In the genomic region with DNA sequence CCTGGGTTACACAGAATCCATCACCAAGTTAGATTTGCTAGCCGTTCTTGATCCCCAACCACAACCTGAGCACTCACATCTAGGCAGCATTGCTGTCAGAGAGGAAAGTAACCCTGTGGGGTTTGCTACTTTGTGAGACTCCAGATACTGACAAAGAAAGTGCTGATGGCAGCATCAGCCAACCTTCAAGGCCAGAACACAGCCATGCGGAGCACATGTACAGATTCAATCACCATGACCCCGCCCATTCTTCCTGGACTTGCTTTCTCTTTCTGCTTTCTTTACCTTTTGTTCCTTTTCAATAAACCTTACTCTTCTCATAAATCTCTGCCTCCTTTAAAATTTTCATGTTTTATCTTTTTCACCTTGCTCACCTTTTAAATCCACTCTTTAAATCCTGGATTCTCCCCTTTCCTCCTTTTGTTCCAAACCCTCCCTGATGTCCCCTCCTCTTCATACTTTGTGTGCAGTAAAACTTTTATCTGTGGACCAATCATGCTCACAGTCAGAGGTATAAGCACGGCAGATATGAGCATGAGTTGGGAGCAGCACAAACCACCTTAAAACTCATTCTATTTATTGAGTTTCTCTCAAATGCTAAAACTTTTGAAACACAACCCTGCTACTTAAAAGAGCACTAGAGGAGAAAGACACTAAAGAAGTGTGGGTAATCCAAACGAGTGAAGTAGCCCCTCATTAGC, we compare ENCODE assay signal across 10 cellular contexts. TPM values are rescaled to one million over a fixed set of nuclear protein-coding genes. Genes with fewer than 3 reads are reported as not detected.
A peak's percentile ranks its signal among the peaks of the same experiment; 100 is the strongest.
DNase-seq lines count a peak whose midpoint lies in the region; ATAC-seq and TF ChIP-seq lines count a peak whose summit lies in the region.
"Had no signal": no experiment of that assay in that cellular context is flagged by ENCODE, and none has a peak within 500 bp of the region (broad histone marks: within the 10 kb centered on the region; RNA-seq: fewer than 3 reads in every experiment).

No MANE protein-coding gene starts in this region.

- H3K4me2 ChIP-seq in osteoblast (ENCODE audit: insufficient read depth, low read length): no peak overlapping the region

- in situ Hi-C loops in ACHN (cut with HindIII; ENCODE audit: low pct_ligation_motif_present, low pct_unique_long_range_greater_than_20kb, low sequenced_read_pairs): no loop called here

- no peak overlapping the region for H3K27ac Mint-ChIP-seq in MCF 10A (ENCODE audit: low read depth, unreplicated experiment)

- peaks cover 33% of the 10 kb centered on the region for H3K4me1 Mint-ChIP-seq in MCF 10A (ENCODE audit: insufficient read depth, unreplicated experiment)

- TF ChIP-seq CTCF in breast epithelium (IDR thresholded peaks at IDR 0.05) (no peak), MCF 10A (IDR thresholded peaks at IDR 0.05; ENCODE audit: unreplicated experiment) (no peak), ascending aorta (IDR thresholded peaks at IDR 0.05) (no peak), osteoblast (IDR thresholded peaks at IDR 0.05; ENCODE audit: extremely low read depth, low read depth, low read length) (no peak)

- no peak for ATAC-seq in HG02981 (IDR thresholded peaks at IDR 0.05; ENCODE audit: unreplicated experiment)

- H2AFZ ChIP-seq in osteoblast (ENCODE audit: low read length): no peak overlapping the region

- H3K9me3 ChIP-seq in breast epithelium: no peaks in the 10 kb centered on the region
- H3K9me3 ChIP-seq in ascending aorta: no peaks in the 10 kb centered on the region
- no peaks in the 10 kb centered on the region for H3K9me3 ChIP-seq in osteoblast (ENCODE audit: low read depth, low read length)
- no peaks in the 10 kb centered on the region for H3K9me3 ChIP-seq in MG63
- H3K9me3 ChIP-seq: right lobe of liver had no signal

- no peak overlapping the region for H3K4me3 Mint-ChIP-seq in MCF 10A (ENCODE audit: unreplicated experiment)

- H3K36me3 Mint-ChIP-seq in MCF 10A (ENCODE audit: insufficient read depth, unreplicated experiment): peaks cover 38% of the 10 kb centered on the region

- POLR2A ChIA-PET in MCF 10A (lab: Yijun Ruan, JAX): no interaction called here

- peaks cover 0 to 6% of the 10 kb centered on the region in 2 donors for H3K4me1 ChIP-seq in breast epithelium
- H3K4me1 ChIP-seq in ascending aorta: peaks cover 22 to 53% of the 10 kb centered on the region in 2 donors
- H3K4me1 ChIP-seq in osteoblast (ENCODE audit: insufficient read depth, low read length): peaks cover 66% of the 10 kb centered on the region
- H3K4me1 ChIP-seq: right lobe of liver had no signal

- H3K36me3 ChIP-seq in breast epithelium (no peaks in the 10 kb centered on the region), ascending aorta (peaks cover 16 to 26% of the 10 kb centered on the region in 2 donors), osteoblast (ENCODE audit: insufficient read depth, low read length) (peaks cover 50% of the 10 kb centered on the region), MG63 (peaks cover 55% of the 10 kb centered on the region)
- H3K36me3 ChIP-seq: cardiac muscle cell, right lobe of liver had no signal

- no peak for TF ChIP-seq POLR2A in breast epithelium (IDR thresholded peaks at IDR 0.05)

- no peaks in the 10 kb centered on the region for H3K9me3 Mint-ChIP-seq in MCF 10A (ENCODE audit: unreplicated experiment)

- BruUV-seq in MCF 10A (replicated peaks; lab: Mats Ljungman, UMichigan): no TSS peak

- H3K27ac ChIP-seq in breast epithelium (peak overlapping the region; percentile 73 to 91), ascending aorta (peak overlapping the region; percentile 82 to 89), osteoblast (ENCODE audit: low read depth, low read length) (peak overlapping the region; percentile 97)
- H3K27ac ChIP-seq: cardiac muscle cell, right lobe of liver had no signal

- H3K79me2 ChIP-seq in osteoblast (ENCODE audit: insufficient read depth, low read length): peaks cover 40% of the 10 kb centered on the region

- H4K20me1 ChIP-seq in osteoblast (ENCODE audit: insufficient read depth, low read length): no peaks in the 10 kb centered on the region

- H3K27me3 ChIP-seq in breast epithelium (no peaks in the 10 kb centered on the region), ascending aorta (no peaks in the 10 kb centered on the region), osteoblast (ENCODE audit: insufficient read depth, low read length) (no peaks in the 10 kb centered on the region), MG63 (no peaks in the 10 kb centered on the region)
- H3K27me3 ChIP-seq: cardiac muscle cell, right lobe of liver had no signal

- CTCF ChIA-PET in MCF 10A (lab: Yijun Ruan, JAX): interaction anchor here (0.6 kb wide), 1 partner anchor 94 kb away, joined by 3 read pairs; no protein-coding TSS in a partner anchor

- H3K27me3 Mint-ChIP-seq in MCF 10A (ENCODE audit: insufficient read depth, unreplicated experiment): no peaks in the 10 kb centered on the region

- H3K4me3 ChIP-seq in breast epithelium (no peak overlapping the region), ascending aorta (no peak overlapping the region), osteoblast (ENCODE audit: insufficient read depth, low read length) (no peak overlapping the region), MG63 (no peak overlapping the region)
- H3K4me3 ChIP-seq: cardiac muscle cell, right lobe of liver had no signal

- intact Hi-C loops in breast epithelium (cut with DNase I; ENCODE audit: low total_unique reads) (no loop called here), MCF 10A (cut with micrococcal nuclease) (no loop called here), ascending aorta (cut with DNase I) (loop anchor here (10.0 kb wide), 1 partner anchor 126 kb away; no protein-coding TSS in a partner anchor)

- no peak for DNase-seq in breast epithelium (ENCODE audit: low spot score in 2 of 2)
- DNase-seq in MCF 10A (ENCODE audit: unreplicated experiment): no peak
- DNase-seq in ascending aorta (ENCODE audit: low spot score in 2 of 2): no peak
- no peak for DNase-seq in osteoblast (ENCODE audit: insufficient read length, low spot score, missing footprints)
- DNase-seq in ACHN: no peak
- no peak for DNase-seq in H4 (ENCODE audit: low spot score)
- no peak for DNase-seq in MG63
- DNase-seq: right lobe of liver had no signal

RNA-seq across cellular contexts. Expression of gene CERS5, which starts 21.9 kb away (rescaled TPM):
- 10 to 100 TPM; 25.0 to 40.1 (median 32.4) TPM for total RNA-seq in breast epithelium
- 56.8 and 58.1 TPM in 2 replicates for total RNA-seq in MCF 10A (2022)
- total RNA-seq in ascending aorta: 29.7 TPM
- 30.9 and 33.7 TPM in 2 replicates for total RNA-seq in osteoblast
- total RNA-seq in H4 (2014; rRNA removed; shearing (Covaris generic)): 11.7 and 15.8 TPM in 2 replicates
- total RNA-seq in MG63 (2014; rRNA removed; shearing (Covaris generic); ENCODE audit: low replicate concordance): 38.6 and 40.3 TPM in 2 replicates
